Comparison of ENCODE assay signal across 8 cellular contexts in genomic region chr17:2282297-2282873, GRCh38.
DNase-seq lines count a peak whose midpoint lies in the region; ATAC-seq lines count a peak whose summit lies in the region.

No MANE protein-coding gene starts in this region.

- H3K27me3 Mint-ChIP-seq in effector memory CD8-positive, alpha-beta T cell = no peaks in the 10 kb centered on the region
- no peaks in the 10 kb centered on the region for H3K27me3 Mint-ChIP-seq in memory B cell

- H3K4me3 Mint-ChIP-seq in effector memory CD8-positive, alpha-beta T cell = no peak overlapping the region
- no peak overlapping the region for H3K4me3 Mint-ChIP-seq in memory B cell

- no peaks in the 10 kb centered on the region for H3K9me3 Mint-ChIP-seq in effector memory CD8-positive, alpha-beta T cell
- H3K9me3 Mint-ChIP-seq in memory B cell = no peaks in the 10 kb centered on the region

- H3K27ac Mint-ChIP-seq in effector memory CD8-positive, alpha-beta T cell = peak overlapping the region in 1 of 2 donors; percentile 57
- no peak overlapping the region for H3K27ac Mint-ChIP-seq in memory B cell

- H3K36me3 ChIP-seq in SK-N-MC (ENCODE audit: insufficient read depth, low read length) = peaks cover 40% of the 10 kb centered on the region

- ATAC-seq in effector memory CD8-positive, alpha-beta T cell (replicated peaks) = peak; percentile 58
- ATAC-seq in memory B cell (ENCODE audit: low read depth) (peak; percentile 46), GM21737 (IDR thresholded peaks at IDR 0.05; ENCODE audit: unreplicated experiment) (no peak), GM19351 (IDR thresholded peaks at IDR 0.05; ENCODE audit: unreplicated experiment) (no peak)

- no peak overlapping the region for H3K9ac ChIP-seq in SK-N-MC (ENCODE audit: insufficient read length)

- no peak overlapping the region for H3K4me3 ChIP-seq in SK-N-MC

- no peaks in the 10 kb centered on the region for H3K9me3 ChIP-seq in SK-N-MC (ENCODE audit: low read depth, low read length)

- DNase-seq in DMS 273 (lab: John Stamatoyannopoulos, UW; ENCODE audit: unreplicated experiment) (peak; percentile 58), DMS 273 treated with DMSO at 0.1 percent for 48 hours (lab: John Stamatoyannopoulos, UW) (no peak), KBM-7 (peak; percentile 89), SK-N-MC (ENCODE audit: low read depth, low spot score) (peak; percentile 42), memory B cell (ENCODE audit: low spot score in 2 of 2) (peak in 1 of 2 donors; percentile 39)
- peak in 1 of 3 experiments; percentile 17 for DNase-seq in effector memory CD8-positive, alpha-beta T cell

- peaks cover 53% of the 10 kb centered on the region for H3K36me3 Mint-ChIP-seq in effector memory CD8-positive, alpha-beta T cell (ENCODE audit: insufficient read depth)
- H3K36me3 Mint-ChIP-seq in memory B cell = peaks cover 26% of the 10 kb centered on the region

- in situ Hi-C loops in KBM-7 (cut with MboI; ENCODE audit: low pct_unique_long_range_greater_than_20kb, low sequenced_read_pairs) = no loop called here

- no peak overlapping the region for H3K27ac ChIP-seq in SK-N-MC

- H3K4me1 Mint-ChIP-seq in effector memory CD8-positive, alpha-beta T cell (ENCODE audit: low read depth in 2 of 2) = peaks cover 6 to 11% of the 10 kb centered on the region in 2 donors
- H3K4me1 Mint-ChIP-seq in memory B cell = peaks cover 5% of the 10 kb centered on the region

Comparison
In these comparisons a context has a peak if more than half of its experiments do, and no peak if none do; other contexts are left out.
1. ATAC-seq: peak in effector memory CD8-positive, alpha-beta T cell (single experiment) and memory B cell (single experiment); none in GM21737 (single experiment) and GM19351 (single experiment).